In the genomic region with DNA sequence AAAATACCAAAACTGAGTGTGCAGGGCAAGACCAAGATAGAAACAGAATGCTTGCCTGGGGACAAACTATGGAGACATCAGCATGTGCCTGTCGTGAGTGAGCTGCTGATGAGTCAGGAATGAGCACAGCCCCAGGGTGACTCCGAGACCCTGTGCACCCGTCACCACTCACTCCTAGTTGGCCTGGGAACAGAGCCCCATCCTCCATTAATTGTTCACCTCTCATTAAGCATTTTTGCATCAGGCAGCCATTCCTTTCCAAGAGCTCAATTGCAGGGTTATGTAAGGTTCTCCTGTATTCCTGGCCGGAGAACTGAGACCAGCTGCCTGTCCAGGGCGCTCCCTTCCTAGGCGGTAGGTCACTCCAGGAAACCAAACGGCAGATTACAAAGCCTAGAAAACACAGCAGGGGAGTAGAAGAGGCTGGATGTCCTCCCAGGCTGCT, we compare ENCODE assay signal across 8 cellular contexts.
DNase-seq lines count a peak whose midpoint lies in the region; ATAC-seq and TF ChIP-seq lines count a peak whose summit lies in the region.

No MANE protein-coding gene starts in this region.

- CTCF ChIA-PET in PC-9 (lab: Charles Lee) (no interaction called here), OCI-LY7 (lab: Charles Lee; ENCODE audit: unreplicated experiment) (no interaction called here)

- DNase-seq in ELR (ENCODE audit: low read depth), result peak; percentile 96
- DNase-seq in PC-9, result peak; percentile 79 to 92
- peak; percentile 97 for DNase-seq in fibroblast of mammary gland (ENCODE audit: low read depth)
- peak; percentile 64 to 65 for DNase-seq in psoas muscle
- DNase-seq in central memory CD4-positive, alpha-beta T cell, result no peak
- DNase-seq in OCI-LY7 (ENCODE audit: low spot score), result no peak
- DNase-seq in activated CD4-positive, alpha-beta T cell treated with anti-CD3 and anti-CD28 coated beads, Interleukin-2, amount 50 U/mL, for 1 hour, result no peak

- POLR2A ChIA-PET in PC-9 (lab: Charles Lee; ENCODE audit: unreplicated experiment), result interaction anchor here (0.5 to 0.8 kb wide), 4 partner anchors 42 to 629 kb away, joined by 3 to 5 read pairs (median 4); no protein-coding TSS in a partner anchor
- POLR2A ChIA-PET in OCI-LY7 (lab: Charles Lee), result no interaction called here

- intact Hi-C loops in PC-9 (cut with micrococcal nuclease; ENCODE audit: unreplicated experiment) (loop anchor here (1.0 to 2.0 kb wide), 3 partner anchors 20 to 532 kb away; no protein-coding TSS in a partner anchor), psoas muscle (cut with DNase I) (no loop called here), OCI-LY7 (cut with micrococcal nuclease; ENCODE audit: unreplicated experiment) (loop anchor here (5.0 kb wide), 1 partner anchor 501 kb away; no protein-coding TSS in a partner anchor)

- ATAC-seq in psoas muscle (peak; percentile 83 to 95 (median 94)), GM19351 (IDR thresholded peaks at IDR 0.05; ENCODE audit: unreplicated experiment) (no peak)

- peak overlapping the region; percentile 91 for H3K27ac ChIP-seq in PC-9
- peak overlapping the region; percentile 16 for H3K27ac ChIP-seq in psoas muscle
- H3K27ac ChIP-seq in OCI-LY7 (ENCODE audit: low read depth, low read length, poor library complexity, severe bottlenecking), result no peak overlapping the region

- H3K4me1 ChIP-seq in PC-9 (replicated peaks; ENCODE audit: insufficient read depth), result peaks cover 44% of the 10 kb centered on the region
- peaks cover 13% of the 10 kb centered on the region for H3K4me1 ChIP-seq in psoas muscle
- H3K4me1 ChIP-seq in OCI-LY7 (ENCODE audit: insufficient read depth, low read length, poor library complexity, severe bottlenecking), result peaks cover 12% of the 10 kb centered on the region

- BruUV-seq in PC-9 (replicated peaks; lab: Mats Ljungman, UMichigan) (no TSS peak), OCI-LY7 (replicated peaks; lab: Mats Ljungman, UMichigan) (no TSS peak)

- WGBS in psoas muscle, 3 donors, result 4 to 15% (median 15%) methylated on average over 7 of the region's 7 CpGs

- TF ChIP-seq CTCF in PC-9 (conservative IDR thresholded peaks at IDR 0.05) (no peak), fibroblast of mammary gland (conservative IDR thresholded peaks at IDR 0.05; ENCODE audit: control insufficient read depth, insufficient read depth, low read depth, low read length) (no peak), psoas muscle (IDR thresholded peaks at IDR 0.05) (no peak), OCI-LY7 (conservative IDR thresholded peaks at IDR 0.05; ENCODE audit: low read length) (no peak)

- H2AFZ ChIP-seq in PC-9 (0 out of 2 replicates have a peak overlapping the region, but pooled peaks have one; percentile 48), OCI-LY7 (ENCODE audit: low read length) (no peak overlapping the region)

- H3K36me3 ChIP-seq in PC-9 (ENCODE audit: low read depth) (no peaks in the 10 kb centered on the region), psoas muscle (ENCODE audit: insufficient read depth in 1 of 2, low read depth in 1 of 2) (no peaks in the 10 kb centered on the region), OCI-LY7 (ENCODE audit: insufficient read depth, low read length) (no peaks in the 10 kb centered on the region)

- H3K27me3 ChIP-seq in PC-9 (ENCODE audit: insufficient read depth, low read depth) (no peaks in the 10 kb centered on the region), psoas muscle (ENCODE audit: insufficient read depth in 3 of 3, low read length in 2 of 3) (no peaks in the 10 kb centered on the region)

- no peaks in the 10 kb centered on the region for H3K9me3 ChIP-seq in PC-9 (ENCODE audit: insufficient read depth, low read depth)
- no peaks in the 10 kb centered on the region for H3K9me3 ChIP-seq in psoas muscle
- no peaks in the 10 kb centered on the region for H3K9me3 ChIP-seq in OCI-LY7 (ENCODE audit: low read length)

- H3K9me2 ChIP-seq in PC-9 (ENCODE audit: insufficient read depth) (no peaks in the 10 kb centered on the region), OCI-LY7 (ENCODE audit: insufficient read depth, low read length) (no peaks in the 10 kb centered on the region)

- H3K4me3 ChIP-seq in PC-9, result peak overlapping the region; percentile 14; the same call in 1 of the 2 replicates
- H3K4me3 ChIP-seq in fibroblast of mammary gland (ENCODE audit: control insufficient read depth, low read depth, low read length), result no peak overlapping the region
- no peak overlapping the region for H3K4me3 ChIP-seq in psoas muscle
- no peak overlapping the region for H3K4me3 ChIP-seq in OCI-LY7 (ENCODE audit: low read depth, low read length, poor library complexity, severe bottlenecking)

- H3K4me2 ChIP-seq in PC-9, result peak overlapping the region; percentile 68
- H3K4me2 ChIP-seq in OCI-LY7 (ENCODE audit: low read length), result no peak overlapping the region

- H4K20me1 ChIP-seq in PC-9 (ENCODE audit: insufficient read depth) (no peaks in the 10 kb centered on the region), OCI-LY7 (ENCODE audit: insufficient read depth, low read length) (no peaks in the 10 kb centered on the region)

- no peaks in the 10 kb centered on the region for H3K79me2 ChIP-seq in PC-9 (ENCODE audit: low read depth)
- H3K79me2 ChIP-seq in OCI-LY7 (ENCODE audit: insufficient read depth, low read depth, low read length), result no peaks in the 10 kb centered on the region

- peaks cover 28% of the 10 kb centered on the region for H3F3A ChIP-seq in PC-9 (ENCODE audit: insufficient read depth, low read depth)

Comparison
In these comparisons a context has a peak if more than half of its experiments do, and no peak if none do; other contexts are left out.
1. DNase-seq: peak in ELR (single experiment), PC-9 (2 of 2), fibroblast of mammary gland (single experiment) and psoas muscle (2 of 2); none in central memory CD4-positive, alpha-beta T cell (single experiment), OCI-LY7 (single experiment) and activated CD4-positive, alpha-beta T cell treated with anti-CD3 and anti-CD28 coated beads, Interleukin-2, amount 50 U/mL, for 1 hour (single experiment).
2. intact Hi-C loops: an anchor here in PC-9 (1.0 to 2.0 kb wide) and OCI-LY7 (5.0 kb wide); none called in psoas muscle.